ENCODE assay signal across 9 cellular contexts in the genomic region with DNA sequence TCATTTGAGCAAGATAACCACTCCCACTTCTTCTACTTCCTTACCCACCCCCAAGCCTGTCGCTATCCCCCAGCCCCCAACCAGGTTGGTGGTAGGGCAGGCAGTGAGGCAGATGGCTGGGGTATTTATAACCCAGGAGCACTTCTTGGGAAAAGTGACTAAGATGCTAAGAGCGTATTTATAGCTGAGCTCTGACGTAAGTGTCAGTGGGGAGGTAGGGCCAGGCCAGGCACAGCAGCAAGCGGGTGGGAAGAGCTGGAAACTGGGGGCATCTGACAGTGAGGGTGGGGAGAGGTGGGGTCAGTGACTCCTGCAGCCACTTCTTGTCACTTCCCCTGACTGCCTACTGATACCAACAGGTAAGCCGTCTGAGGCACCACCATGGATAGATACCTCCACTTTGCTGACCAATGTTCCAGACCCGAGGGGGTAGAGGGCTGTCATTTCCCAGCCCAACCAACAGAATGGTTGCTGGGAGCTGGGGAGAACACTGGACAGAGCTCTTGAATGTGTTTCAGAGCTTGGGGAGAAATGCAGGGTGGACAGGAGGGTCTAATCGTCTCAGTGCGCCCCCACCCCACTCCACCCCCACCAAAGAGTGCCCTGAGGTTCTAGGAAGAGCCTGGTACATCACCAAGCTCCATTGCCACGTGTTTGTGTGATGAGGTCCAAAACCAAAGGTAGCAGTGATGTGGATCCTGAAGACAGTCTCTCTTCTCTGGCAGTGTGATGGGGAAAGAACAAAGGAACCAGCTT. TPM values are rescaled to one million over a fixed set of nuclear protein-coding genes. Genes with fewer than 3 reads are reported as not detected.
DNase-seq lines count a peak whose midpoint lies in the region; ATAC-seq, FAIRE-seq and TF ChIP-seq lines count a peak whose summit lies in the region.
"Had no signal": no experiment of that assay in that cellular context is flagged by ENCODE, and none has a peak within 500 bp of the region (broad histone marks: within the 10 kb centered on the region; RNA-seq: fewer than 3 reads in every experiment).

No MANE protein-coding gene starts in this region.

- FAIRE-seq in pancreas (lab: Jason Lieb, UNC) = no peak

- peak; percentile 66 for DNase-seq in GM04503 (ENCODE audit: low read depth)
- peak; percentile 82 to 92 for DNase-seq in NCI-H524 (lab: John Stamatoyannopoulos, UW)
- DNase-seq in dorsolateral prefrontal cortex = peak in 5 of 10 donors; percentile 59 to 73 (median 63)
- DNase-seq in pancreas = no peak
- DNase-seq in MG63 = no peak
- DNase-seq in DMS153 (lab: John Stamatoyannopoulos, UW) = no peak
- no peak for DNase-seq in immature natural killer cell

- TF ChIP-seq CTCF in dorsolateral prefrontal cortex (IDR thresholded peaks at IDR 0.05 in 54 of 56, conservative IDR thresholded peaks at IDR 0.05 in 2 of 56; ENCODE audit: low read depth in 1 of 56, partially characterized antibody in 56 of 56) (no peak), pancreas (IDR thresholded peaks at IDR 0.05) (no peak)

- H3K4me3 ChIP-seq in dorsolateral prefrontal cortex = peak overlapping the region in 2 of 59 donors; percentile 2 to 17
- H3K4me3 ChIP-seq in pancreas = no peak overlapping the region
- H3K4me3 ChIP-seq in MG63 = no peak overlapping the region

- intact Hi-C loops in dorsolateral prefrontal cortex (cut with DNase I) = loop anchor here (2.0 to 5.0 kb wide), 3 partner anchors 144 to 190 kb away; no protein-coding TSS in a partner anchor
- intact Hi-C loops in pancreas (cut with DNase I) = loop anchor here (5.0 to 10.0 kb wide), 3 partner anchors 145 to 238 kb away; a partner anchor contains a TSS

- H3K4me1 Mint-ChIP-seq in immature natural killer cell = peaks cover 3 to 6% of the 10 kb centered on the region in 2 donors

- H3K4me1 ChIP-seq in pancreas = no peaks in the 10 kb centered on the region

- WGBS in pancreas, 2 donors = 34 to 39% methylated on average over 9 of the region's 9 CpGs

- no peaks in the 10 kb centered on the region for H3K9me3 Mint-ChIP-seq in immature natural killer cell

- H3K36me3 Mint-ChIP-seq in immature natural killer cell = no peaks in the 10 kb centered on the region

- H3K27me3 ChIP-seq in dorsolateral prefrontal cortex (no peaks in the 10 kb centered on the region), pancreas (no peaks in the 10 kb centered on the region), MG63 (no peaks in the 10 kb centered on the region)

- H3K36me3 ChIP-seq in pancreas (no peaks in the 10 kb centered on the region), MG63 (no peaks in the 10 kb centered on the region)

- peaks cover 0 to 4% (median 4%) of the 10 kb centered on the region in 3 donors for H3K27me3 Mint-ChIP-seq in immature natural killer cell (ENCODE audit: low read depth in 3 of 3)

- H3K9me3 ChIP-seq in pancreas (no peaks in the 10 kb centered on the region), MG63 (no peaks in the 10 kb centered on the region)

- peak overlapping the region in 53 of 59 donors; percentile 21 to 89 (median 74) for H3K27ac ChIP-seq in dorsolateral prefrontal cortex
- no peak overlapping the region for H3K27ac ChIP-seq in pancreas

- no peak overlapping the region for H3K27ac Mint-ChIP-seq in immature natural killer cell

- H3K4me3 Mint-ChIP-seq in immature natural killer cell = no peak overlapping the region

- peak in 3 of 4 donors; percentile 4 to 23 (median 16) for ATAC-seq in pancreas
- ATAC-seq in GM21367 (IDR thresholded peaks at IDR 0.05; ENCODE audit: unreplicated experiment) = no peak

RNA-seq across cellular contexts. Expression of a gene that starts 2.7 kb away (rescaled TPM):
- total RNA-seq in dorsolateral prefrontal cortex (1 to 10 TPM in 3 of 120 experiments, under 1 TPM in 26, not detected in 91; 0.17 to 2.6 (median 0.44) TPM), pancreas (10 to 100 TPM in 1 of 6 donors, under 1 TPM in 1, not detected in 4; 0.24 to 17.8 TPM)
- polyA plus RNA-seq in pancreas (under 1 TPM in 1 of 2 donors, not detected in 1; 0.05 TPM), immature natural killer cell (not detected)
- 3.5 and 7.4 TPM in 2 replicates for total RNA-seq in MG63 (2014; rRNA removed; shearing (Covaris generic); ENCODE audit: low replicate concordance)
- total RNA-seq: T-helper 2 cell treated with Interferon-gamma antibody and Interleukin-4, amounts not matched to agents 100 ng/mL and 5 ng/mL, for 36 hours had no signal

RNA-seq across cellular contexts. Expression of a gene that starts 7.2 kb away (rescaled TPM):
- total RNA-seq in dorsolateral prefrontal cortex = 10 to 100 TPM in 6 of 120 experiments, 1 to 10 TPM in 88, under 1 TPM in 25, not detected in 1; 0.15 to 12.1 (median 2.1) TPM
- total RNA-seq in pancreas = 1 to 10 TPM in 1 of 6 donors, under 1 TPM in 3, not detected in 2; 0.06 to 2.2 (median 0.79) TPM
- polyA plus RNA-seq in pancreas = under 1 TPM; 0.19 TPM
- 0.03 TPM in 1 of 2 replicates, not detected in the other for total RNA-seq in MG63 (2014; rRNA removed; shearing (Covaris generic); ENCODE audit: low replicate concordance)
- under 1 TPM in 2 of 3 donors, not detected in 1; 0.33 to 0.40 TPM for polyA plus RNA-seq in immature natural killer cell

RNA-seq across cellular contexts. Expression of a gene that starts 17.8 kb away (rescaled TPM):
- total RNA-seq in dorsolateral prefrontal cortex = 1 to 10 TPM in 1 of 120 experiments, under 1 TPM in 16, not detected in 103; 0.17 to 1.1 (median 0.26) TPM
- total RNA-seq in pancreas = under 1 TPM in 2 of 6 donors, not detected in 4; 0.09 TPM
- polyA plus RNA-seq in pancreas = not detected
- total RNA-seq in MG63 (2014; rRNA removed; shearing (Covaris generic); ENCODE audit: low replicate concordance) = not detected in 2 replicates
- polyA plus RNA-seq in immature natural killer cell = under 1 TPM in 1 of 3 donors, not detected in 2; 0.15 TPM
- total RNA-seq: T-helper 2 cell treated with Interferon-gamma antibody and Interleukin-4, amounts not matched to agents 100 ng/mL and 5 ng/mL, for 36 hours had no signal

RNA-seq across cellular contexts. Expression of a gene that starts 21.5 kb away (rescaled TPM):
- total RNA-seq in dorsolateral prefrontal cortex (100 to 1,000 TPM; 109 to 241 (median 155) TPM), pancreas (10 to 100 TPM; 22.9 to 39.8 (median 25.5) TPM)
- polyA plus RNA-seq in pancreas (10 to 100 TPM; 14.5 to 16.8 TPM), immature natural killer cell (10 to 100 TPM in 1 of 3 donors, 1 to 10 TPM in 1, under 1 TPM in 1; 0.12 to 19.0 (median 3.3) TPM)
- 8.2 and 8.7 TPM in 2 replicates for total RNA-seq in MG63 (2014; rRNA removed; shearing (Covaris generic); ENCODE audit: low replicate concordance)

RNA-seq across cellular contexts. Expression of a gene that starts 27.3 kb away (rescaled TPM):
- total RNA-seq in dorsolateral prefrontal cortex (10 to 100 TPM in 108 of 120 experiments, 1 to 10 TPM in 12; 7.1 to 28.3 (median 14.6) TPM), pancreas (10 to 100 TPM in 1 of 6 donors, 1 to 10 TPM in 3, under 1 TPM in 2; 0.39 to 11.7 (median 3.6) TPM)
- polyA plus RNA-seq in pancreas (1 to 10 TPM; 6.2 to 6.5 TPM), immature natural killer cell (100 to 1,000 TPM; 148 to 294 (median 163) TPM)
- total RNA-seq in MG63 (2014; rRNA removed; shearing (Covaris generic); ENCODE audit: low replicate concordance) = not detected in 2 replicates

Comparison
In these comparisons a context has a peak if more than half of its experiments do, and no peak if none do; other contexts are left out.
1. DNase-seq: peak in GM04503 (single experiment) and NCI-H524 (2 of 2); none in pancreas (0 of 6), MG63 (single experiment), DMS153 (single experiment) and immature natural killer cell (0 of 3).
2. H3K27ac ChIP-seq: peak in dorsolateral prefrontal cortex (53 of 59); none in pancreas (0 of 4).